In genomic region chr20:38645980-38646858, GRCh38 we compare ENCODE assay signal across 9 cellular contexts. TPM values are rescaled to one million over a fixed set of nuclear protein-coding genes. Genes with fewer than 3 reads are reported as not detected.
DNase-seq lines count a peak whose midpoint lies in the region; ATAC-seq, FAIRE-seq and TF ChIP-seq lines count a peak whose summit lies in the region.
"Had no signal": no experiment of that assay in that cellular context is flagged by ENCODE, and none has a peak within 500 bp of the region (broad histone marks: within the 10 kb centered on the region; RNA-seq: fewer than 3 reads in every experiment).

No MANE protein-coding gene starts in this region.

- 0 out of 2 replicates have a peak, but pooled peaks cover 8% of the 10 kb centered on the region for H3K4me1 ChIP-seq in Caco-2
- no peaks in the 10 kb centered on the region for H3K4me1 ChIP-seq in KMS-11 (ENCODE audit: low read depth, poor library complexity, severe bottlenecking)

- H3K9me3 ChIP-seq in Caco-2 = no peaks in the 10 kb centered on the region
- no peaks in the 10 kb centered on the region for H3K9me3 ChIP-seq in neural cell (ENCODE audit: low read length)

- H3K4me1 Mint-ChIP-seq in Caco-2 (ENCODE audit: low read depth, unreplicated experiment) = no peaks in the 10 kb centered on the region
- H3K4me1 Mint-ChIP-seq in stimulated activated naive CD8-positive, alpha-beta T cell treated with anti-CD3 and anti-CD28 coated beads, Interleukin-15, amount 100 ng/mL, for 72 hours = peaks cover 24% of the 10 kb centered on the region

- H3K4me3 Mint-ChIP-seq in Caco-2 (ENCODE audit: unreplicated experiment) = peak overlapping the region; percentile 69
- H3K4me3 Mint-ChIP-seq in stimulated activated naive CD8-positive, alpha-beta T cell treated with anti-CD3 and anti-CD28 coated beads, Interleukin-15, amount 100 ng/mL, for 72 hours = peak overlapping the region; percentile 78 to 84

- H3K9me3 Mint-ChIP-seq in Caco-2 (ENCODE audit: unreplicated experiment) = no peaks in the 10 kb centered on the region
- no peaks in the 10 kb centered on the region for H3K9me3 Mint-ChIP-seq in stimulated activated naive CD8-positive, alpha-beta T cell treated with anti-CD3 and anti-CD28 coated beads, Interleukin-15, amount 100 ng/mL, for 72 hours

- H3K27me3 ChIP-seq in Caco-2 (replicated peaks; ENCODE audit: control insufficient read depth, insufficient read depth, low read length) = peaks cover 2% of the 10 kb centered on the region; the same call in 1 of the 2 replicates
- peaks cover 17% of the 10 kb centered on the region; the same call in 1 of the 2 replicates for H3K27me3 ChIP-seq in KMS-11 (ENCODE audit: insufficient read depth, low read depth)
- peaks cover 22% of the 10 kb centered on the region for H3K27me3 ChIP-seq in neural cell (ENCODE audit: insufficient read depth, low read depth, low read length)

- intact Hi-C loops in Caco-2 (cut with micrococcal nuclease; ENCODE audit: unreplicated experiment) = loop anchor here (1.0 kb wide), 5 partner anchors 80 to 248 kb away; no protein-coding TSS in a partner anchor

- H3K36me3 Mint-ChIP-seq in Caco-2 (ENCODE audit: insufficient read depth, unreplicated experiment) = no peaks in the 10 kb centered on the region

- H3K9me2 ChIP-seq in neural cell (ENCODE audit: insufficient read depth, low read length) = no peaks in the 10 kb centered on the region

- BruUV-seq in Caco-2 (replicated peaks; lab: Mats Ljungman, UMichigan) = no TSS peak

- peak; percentile 22 for TF ChIP-seq EP300 in neural cell (conservative IDR thresholded peaks at IDR 0.05; ENCODE audit: poor library complexity, severe bottlenecking)

- H3F3A ChIP-seq in neural cell (ENCODE audit: insufficient read depth, low read length, poor library complexity, severe bottlenecking) = no peaks in the 10 kb centered on the region

- peak; percentile 98 for TF ChIP-seq RAD21 in neural cell (conservative IDR thresholded peaks at IDR 0.05)

- H3K9ac ChIP-seq in KMS-11 (no peak overlapping the region), neural cell (ENCODE audit: low read length) (peak overlapping the region; percentile 36)

- H3K36me3 ChIP-seq in Caco-2 (ENCODE audit: control insufficient read depth, insufficient read depth, low read length) (no peaks in the 10 kb centered on the region), KMS-11 (ENCODE audit: insufficient read depth) (no peaks in the 10 kb centered on the region), neural cell (ENCODE audit: insufficient read depth, low read length) (no peaks in the 10 kb centered on the region)

- H3K79me2 ChIP-seq in KMS-11 (ENCODE audit: insufficient read depth, low read depth) = no peaks in the 10 kb centered on the region
- no peaks in the 10 kb centered on the region for H3K79me2 ChIP-seq in neural cell (replicated peaks; ENCODE audit: insufficient read depth, low read length)

- TF ChIP-seq CTCF in Caco-2 (IDR thresholded peaks at IDR 0.05; ENCODE audit: insufficient read depth in 1 of 2, low read depth in 1 of 2, low read length in 1 of 2, severe bottlenecking in 1 of 2, unreplicated experiment in 1 of 2) (peak; percentile 100), KMS-11 (conservative IDR thresholded peaks at IDR 0.05; ENCODE audit: low read depth, low read length) (peak; percentile 91), fibroblast of pulmonary artery (IDR thresholded peaks at IDR 0.05; ENCODE audit: low read length, missing control alignments) (peak; percentile 79), neural cell (IDR thresholded peaks at IDR 0.05; ENCODE audit: poor library complexity, severe bottlenecking) (peak; percentile 98)

- ATAC-seq in GM21529 (IDR thresholded peaks at IDR 0.05; ENCODE audit: unreplicated experiment) = peak; percentile 89
- peak; percentile 91 for ATAC-seq in stimulated activated naive CD8-positive, alpha-beta T cell treated with anti-CD3 and anti-CD28 coated beads, Interleukin-15, amount 100 ng/mL, for 72 hours

- H3K27ac Mint-ChIP-seq in Caco-2 (ENCODE audit: unreplicated experiment) = no peak overlapping the region
- peak overlapping the region in 1 of 2 donors; percentile 82 for H3K27ac Mint-ChIP-seq in stimulated activated naive CD8-positive, alpha-beta T cell treated with anti-CD3 and anti-CD28 coated beads, Interleukin-15, amount 100 ng/mL, for 72 hours

- CTCF ChIA-PET in Caco-2 (lab: Charles Lee) = interaction anchor here (0.6 to 1.4 kb wide), 3 partner anchors 102 to 214 kb away, joined by 3 to 4 read pairs (median 4); partner anchors contain the start of gene ACTR5

- H2AFZ ChIP-seq in KMS-11 (ENCODE audit: low read depth) (peak overlapping the region; percentile 97), neural cell (ENCODE audit: low read depth, low read length) (no peak overlapping the region)

- H3K27me3 Mint-ChIP-seq in Caco-2 (ENCODE audit: insufficient read depth, unreplicated experiment) = peaks cover 19% of the 10 kb centered on the region
- peaks cover 56% of the 10 kb centered on the region for H3K27me3 Mint-ChIP-seq in stimulated activated naive CD8-positive, alpha-beta T cell treated with anti-CD3 and anti-CD28 coated beads, Interleukin-15, amount 100 ng/mL, for 72 hours

- no peak for FAIRE-seq in RCC 7860 (lab: Jason Lieb, UNC)
- FAIRE-seq: colon had no signal

- H3K4me2 ChIP-seq in KMS-11 (peak overlapping the region; percentile 98), neural cell (ENCODE audit: low read length) (peak overlapping the region; percentile 60)

- DNase-seq in Caco-2 = peak; percentile 85 to 97
- peak; percentile 43 for DNase-seq in RCC 7860 (ENCODE audit: low spot score)
- DNase-seq in activated T-cell treated with anti-CD3 and anti-CD28 coated beads, Interleukin-2, amount 50 U/mL, for 48 hours = peak; percentile 95
- peak; percentile 69 for DNase-seq in fibroblast of pulmonary artery (ENCODE audit: low read depth)
- DNase-seq in stimulated activated naive CD8-positive, alpha-beta T cell treated with anti-CD3 and anti-CD28 coated beads, Interleukin-15, amount 100 ng/mL, for 72 hours = peak; percentile 89 to 90

- H3K4me3 ChIP-seq in Caco-2 (ENCODE audit: low read depth, low read length) (peak overlapping the region; percentile 28), KMS-11 (IDR thresholded peaks at IDR 0.05; ENCODE audit: insufficient read depth, low read depth, low read length) (no peak overlapping the region), fibroblast of pulmonary artery (replicated peaks; ENCODE audit: low read depth, low read length) (peak overlapping the region; percentile 29), neural cell (ENCODE audit: low read length) (peak overlapping the region; percentile 59)

- H4K20me1 ChIP-seq in KMS-11 (ENCODE audit: insufficient read depth) (no peaks in the 10 kb centered on the region), neural cell (ENCODE audit: insufficient read depth) (no peaks in the 10 kb centered on the region)

- H3K27ac ChIP-seq in KMS-11 (no peak overlapping the region), neural cell (ENCODE audit: low read length) (no peak overlapping the region)

- POLR2A ChIA-PET in Caco-2 (lab: Charles Lee) = no interaction called here

TF ChIP-seq in neural cell, 6 proteins besides CTCF, POLR2A, EP300 and RAD21:
- TF ChIP-seq SMC3 (conservative IDR thresholded peaks at IDR 0.05; ENCODE audit: poor library complexity) (peak; percentile 99), MXI1 (conservative IDR thresholded peaks at IDR 0.05; ENCODE audit: poor library complexity, severe bottlenecking) (peak; percentile 56), REST (IDR thresholded peaks at IDR 0.05; ENCODE audit: borderline replicate concordance) (no peak), POLR2AphosphoS5 (IDR thresholded peaks at IDR 0.05) (no peak)
TF ChIP-seq in neural cell: peak in this region for 2.

RNA-seq across cellular contexts. Expression of gene ARHGAP40, which starts 44.6 kb away (rescaled TPM):
- total RNA-seq in Caco-2 (2022) = 0.14 TPM in 1 of 2 replicates, not detected in the other
- 0.61 TPM in 1 of 2 replicates, not detected in the other for polyA plus RNA-seq in neural cell
- polyA minus RNA-seq in neural cell = 0.49 TPM in 1 of 2 replicates, not detected in the other

Comparison
In these comparisons a context has a peak if more than half of its experiments do, and no peak if none do; other contexts are left out.
1. DNase-seq: peak in every context shown above with its lines; median percentile 95 in activated T-cell treated with anti-CD3 and anti-CD28 coated beads, Interleukin-2, amount 50 U/mL, for 48 hours; 91 in Caco-2; 90 in stimulated activated naive CD8-positive, alpha-beta T cell treated with anti-CD3 and anti-CD28 coated beads, Interleukin-15, amount 100 ng/mL, for 72 hours; 69 in fibroblast of pulmonary artery; 43 in RCC 7860.